8 cellular contexts compared by ENCODE assay signal in genomic region chr3:28242519-28242918, GRCh38. TPM values are rescaled to one million over a fixed set of nuclear protein-coding genes. Genes with fewer than 3 reads are reported as not detected.
DNase-seq lines count a peak whose midpoint lies in the region; ATAC-seq and TF ChIP-seq lines count a peak whose summit lies in the region.
"Had no signal": no experiment of that assay in that cellular context is flagged by ENCODE, and none has a peak within 500 bp of the region (broad histone marks: within the 10 kb centered on the region; RNA-seq: fewer than 3 reads in every experiment).

No MANE protein-coding gene starts in this region.

- H3K79me2 ChIP-seq in HCT116 (ENCODE audit: insufficient read depth, low read length): peaks cover 60% of the 10 kb centered on the region

- H3K9me3 ChIP-seq in HCT116 (ENCODE audit: control insufficient read depth in 1 of 2, insufficient read depth in 1 of 2, low read depth in 1 of 2, low read length in 2 of 2) (no peaks in the 10 kb centered on the region), WERI-Rb-1 (ENCODE audit: severe bottlenecking) (no peaks in the 10 kb centered on the region), spleen (no peaks in the 10 kb centered on the region)

- H3K4me3 ChIP-seq in HCT116 (replicated peaks in 1 of 2; ENCODE audit: low read depth in 1 of 2, low read length in 2 of 2) (peak overlapping the region; percentile 70 to 92), WERI-Rb-1 (ENCODE audit: low read depth, low read length) (peak overlapping the region; percentile 83), spleen (peak overlapping the region in 7 of 8 donors; percentile 75 to 100 (median 89))

- H3K9me2 ChIP-seq in HCT116 (ENCODE audit: insufficient read depth): no peaks in the 10 kb centered on the region

- POLR2A ChIA-PET in HCT116 (lab: Charles Lee): no interaction called here

- no peaks in the 10 kb centered on the region for H3K4me1 Mint-ChIP-seq in glutamatergic neuron (ENCODE audit: low read depth, unreplicated experiment)

- ATAC-seq in HCT116 (no peak), GM18870 (IDR thresholded peaks at IDR 0.05; ENCODE audit: unreplicated experiment) (no peak)

- H3K27me3 ChIP-seq in HCT116 (ENCODE audit: insufficient read depth, low read length): no peaks in the 10 kb centered on the region
- H3K27me3 ChIP-seq in WERI-Rb-1 (ENCODE audit: insufficient read depth, low read depth, severe bottlenecking): no peaks in the 10 kb centered on the region
- H3K27me3 ChIP-seq in spleen (replicated peaks in 1 of 7): no peaks in the 10 kb centered on the region

- peak overlapping the region; percentile 95 for H3K4me3 Mint-ChIP-seq in glutamatergic neuron (ENCODE audit: unreplicated experiment)

- H3K36me3 Mint-ChIP-seq in glutamatergic neuron (ENCODE audit: unreplicated experiment): no peaks in the 10 kb centered on the region

- DNase-seq in HCT116 (ENCODE audit: low read depth, low spot score) (no peak), WERI-Rb-1 (no peak), glutamatergic neuron (no peak), spleen (no peak), hepatic stellate cell (ENCODE audit: low spot score) (no peak), NOMO-1 treated with dmso at 0.1 percent for 144 hours (lab: John Stamatoyannopoulos, UW; ENCODE audit: unreplicated experiment) (no peak)
- DNase-seq: NCI-H187 had no signal

- TF ChIP-seq RAD21 in HCT116 (IDR thresholded peaks at IDR 0.05; ENCODE audit: low read depth): no peak

- H3K27me3 Mint-ChIP-seq in glutamatergic neuron (ENCODE audit: unreplicated experiment): no peaks in the 10 kb centered on the region

- no peak for TF ChIP-seq CTCF in HCT116 (IDR thresholded peaks at IDR 0.05 in 2 of 3, conservative IDR thresholded peaks at IDR 0.05 in 1 of 3; ENCODE audit: borderline replicate concordance in 1 of 3, insufficient read depth in 1 of 3, low read depth in 2 of 3, low read length in 2 of 3)
- no peak for TF ChIP-seq CTCF in WERI-Rb-1 (IDR thresholded peaks at IDR 0.05; ENCODE audit: low read depth, low read length)
- TF ChIP-seq CTCF in glutamatergic neuron (IDR thresholded peaks at IDR 0.05; ENCODE audit: partially characterized antibody, unreplicated experiment): no peak
- TF ChIP-seq CTCF in spleen (IDR thresholded peaks at IDR 0.05 in 8 of 11, conservative IDR thresholded peaks at IDR 0.05 in 3 of 11): no peak

- TF ChIP-seq POLR2A in HCT116 (IDR thresholded peaks at IDR 0.05; ENCODE audit: borderline replicate concordance, extremely low read depth, insufficient read depth, insufficient read length) (no peak), spleen (IDR thresholded peaks at IDR 0.05) (no peak)

- no peaks in the 10 kb centered on the region for H4K20me1 ChIP-seq in HCT116 (ENCODE audit: insufficient read depth)

- H2AFZ ChIP-seq in HCT116 (ENCODE audit: low read depth, low read length, poor library complexity, severe bottlenecking): no peak overlapping the region

- H3K9me3 Mint-ChIP-seq in glutamatergic neuron (ENCODE audit: unreplicated experiment): no peaks in the 10 kb centered on the region

- RAD21 ChIA-PET in HCT116 (lab: Charles Lee; ENCODE audit: low non-redundant PET in 1 of 2, low total read pairs in 2 of 2, uncharacterized antibody in 2 of 2, unreplicated experiment in 2 of 2): no interaction called here

- H3K36me3 ChIP-seq in HCT116 (ENCODE audit: control insufficient read depth in 1 of 2, insufficient read depth in 2 of 2, low read length in 2 of 2) (no peaks in the 10 kb centered on the region), WERI-Rb-1 (no peaks in the 10 kb centered on the region; the same call in 1 of the 2 replicates), spleen (no peaks in the 10 kb centered on the region)

- H3K9ac ChIP-seq in HCT116 (ENCODE audit: low read length): peak overlapping the region; percentile 85

- H3K27ac ChIP-seq in HCT116 (ENCODE audit: low read depth, low read length) (no peak overlapping the region), WERI-Rb-1 (no peak overlapping the region), spleen (peak overlapping the region in 5 of 8 donors; percentile 83 to 90 (median 89))

- BruUV-seq in HCT116 (replicated peaks; lab: Mats Ljungman, UMichigan): TSS peak; percentile 63

- CTCF ChIA-PET in HCT116 (lab: Charles Lee): no interaction called here

- WGBS in spleen, 5 donors: 92 to 97% (median 95%) methylated on average over 3 of the region's 3 CpGs

- H3K4me2 ChIP-seq in HCT116 (ENCODE audit: low read length): peak overlapping the region; percentile 81

- intact Hi-C loops in HCT116 (cut with micrococcal nuclease): no loop called here
- intact Hi-C loops in spleen (cut with DNase I; ENCODE audit: low total_unique reads): no loop called here

- H3K4me1 ChIP-seq in HCT116 (ENCODE audit: control insufficient read depth in 1 of 2, insufficient read depth in 2 of 2, low read length in 2 of 2) (peaks cover 0 to 17% of the 10 kb centered on the region in 2 experiments; a peak in 3 of 4 replicates), spleen (peaks cover 12 to 69% (median 53%) of the 10 kb centered on the region in 6 donors)

- no peak overlapping the region for H3K27ac Mint-ChIP-seq in glutamatergic neuron (ENCODE audit: unreplicated experiment)

TF ChIP-seq in HCT116, 20 proteins besides CTCF, POLR2A, EP300 and RAD21:
- TF ChIP-seq EZH2phosphoT487 (IDR thresholded peaks at IDR 0.05; ENCODE audit: borderline replicate concordance): no peak
- no peak for TF ChIP-seq EZH2 (IDR thresholded peaks at IDR 0.05)
- no peak for TF ChIP-seq CBX3 (IDR thresholded peaks at IDR 0.05; ENCODE audit: low read depth)
- TF ChIP-seq TCF7L2 (IDR thresholded peaks at IDR 0.05; ENCODE audit: borderline replicate concordance, extremely low read depth, insufficient read depth, insufficient read length): no peak
- no peak for TF ChIP-seq YY1 (IDR thresholded peaks at IDR 0.05; ENCODE audit: extremely low read depth, insufficient replicate concordance, low read depth, low read length)
- TF ChIP-seq ZFX (IDR thresholded peaks at IDR 0.05): no peak
- TF ChIP-seq EGR1 (IDR thresholded peaks at IDR 0.05; ENCODE audit: low read depth): no peak
- no peak for TF ChIP-seq ZBTB33 (IDR thresholded peaks at IDR 0.05; ENCODE audit: extremely low read depth, insufficient replicate concordance, low read length)
- TF ChIP-seq REST (IDR thresholded peaks at IDR 0.05; ENCODE audit: low read depth): no peak
- no peak for TF ChIP-seq POLR2AphosphoS5 (IDR thresholded peaks at IDR 0.05; ENCODE audit: low read depth, low read length)
- no peak for TF ChIP-seq FOSL1 (IDR thresholded peaks at IDR 0.05; ENCODE audit: low read depth)
- TF ChIP-seq CEBPB (IDR thresholded peaks at IDR 0.05; ENCODE audit: low read depth): no peak
- TF ChIP-seq, protein P1, sequence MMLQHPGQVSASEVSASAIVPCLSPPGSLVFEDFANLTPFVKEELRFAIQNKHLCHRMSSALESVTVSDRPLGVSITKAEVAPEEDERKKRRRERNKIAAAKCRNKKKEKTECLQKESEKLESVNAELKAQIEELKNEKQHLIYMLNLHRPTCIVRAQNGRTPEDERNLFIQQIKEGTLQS (IDR thresholded peaks at IDR 0.05): no peak
- TF ChIP-seq SP1 (IDR thresholded peaks at IDR 0.05; ENCODE audit: low read depth): no peak
- TF ChIP-seq SRF (IDR thresholded peaks at IDR 0.05; ENCODE audit: low read depth): no peak
- TF ChIP-seq ZNF274 (IDR thresholded peaks at IDR 0.05; ENCODE audit: low read depth, low read length): no peak
- no peak for TF ChIP-seq JUND (IDR thresholded peaks at IDR 0.05)
- TF ChIP-seq ELF1 (IDR thresholded peaks at IDR 0.05; ENCODE audit: borderline replicate concordance, low read depth): no peak
TF ChIP-seq in HCT116: peak in this region for 0.

RNA-seq across cellular contexts. Expression of gene CMC1, which starts 1.1 kb away (rescaled TPM):
- total RNA-seq in HCT116 (2021; ENCODE audit: unreplicated experiment): 29.0 TPM
- polyA plus RNA-seq in HCT116 (2012): 22.5 and 22.6 TPM in 2 replicates
- total RNA-seq in glutamatergic neuron (ENCODE audit: unreplicated experiment): 9.8 TPM
- 10 to 100 TPM; 32.8 to 54.1 (median 39.6) TPM for total RNA-seq in spleen
- polyA plus RNA-seq in spleen: 10 to 100 TPM; 34.8 to 59.5 (median 40.3) TPM

Comparison
In these comparisons a context has a peak if more than half of its experiments do, and no peak if none do; other contexts are left out.
1. H3K27ac ChIP-seq: peak in spleen (5 of 8); none in HCT116 (single experiment) and WERI-Rb-1 (single experiment).
2. Peak in every context shown above with its lines, with median percentiles within 50 percentile points of each other: H3K4me3 ChIP-seq.